15 cellular contexts compared by ENCODE assay signal in the genomic region with DNA sequence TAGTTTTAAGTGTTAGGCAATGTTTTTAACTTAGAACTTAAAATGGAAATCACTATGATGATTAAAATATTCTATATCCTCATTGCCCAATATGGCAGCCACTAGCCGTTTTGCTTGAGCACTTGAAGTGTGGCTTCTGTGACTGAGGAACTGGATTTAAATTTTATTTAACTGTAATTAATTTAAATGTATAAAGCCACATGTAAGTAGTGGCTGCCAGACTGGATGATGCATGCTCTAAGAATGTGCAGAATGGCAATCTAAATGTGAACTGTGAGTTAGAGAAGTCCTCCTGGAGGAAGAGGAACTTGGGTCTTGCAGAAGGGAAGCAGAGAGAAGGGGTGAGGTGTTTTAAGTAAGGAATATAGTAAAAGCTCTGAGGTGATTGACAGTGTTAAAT.
DNase-seq lines count a peak whose midpoint lies in the region; ATAC-seq and TF ChIP-seq lines count a peak whose summit lies in the region.
"Had no signal": no experiment of that assay in that cellular context is flagged by ENCODE, and none has a peak within 500 bp of the region (broad histone marks: within the 10 kb centered on the region; RNA-seq: fewer than 3 reads in every experiment).

No MANE protein-coding gene starts in this region.

- POLR2A ChIA-PET in PC-3 (lab: Charles Lee; ENCODE audit: unreplicated experiment) = no interaction called here

- H3K4me3 Mint-ChIP-seq in Calu3 (ENCODE audit: low read depth, unreplicated experiment) = no peak overlapping the region
- H3K4me3 Mint-ChIP-seq: natural killer cell treated with Interleukin-12 subunit alpha and Interleukin-12 subunit beta and Interleukin-15 and Interleukin-18, amount 100 ng/mL, for 72 hours; T-helper 1 cell treated with Interleukin-12 subunit alpha and Interleukin-12 subunit beta and Interleukin-4 antibody, amounts not matched to agents 30 μg/mL and 1 μg/mL, for 36 hours had no signal

- H3K9ac ChIP-seq in PC-3 (ENCODE audit: low read length) = no peak overlapping the region
- H3K9ac ChIP-seq in fibroblast of lung (ENCODE audit: insufficient read depth, low read length) = no peak overlapping the region

- no peaks in the 10 kb centered on the region for H3K27me3 ChIP-seq in PC-3 (ENCODE audit: low read length)
- H3K27me3 ChIP-seq in fibroblast of lung (ENCODE audit: control insufficient read depth, insufficient read depth, low read length) = no peaks in the 10 kb centered on the region
- H3K27me3 ChIP-seq: spleen, thyroid gland had no signal

- H4K20me1 ChIP-seq in PC-3 (ENCODE audit: low read length) (no peaks in the 10 kb centered on the region), fibroblast of lung (ENCODE audit: control insufficient read depth, extremely low read depth, insufficient read depth, low read length) (no peaks in the 10 kb centered on the region)

- no peaks in the 10 kb centered on the region for H3K9me2 ChIP-seq in PC-3 (replicated peaks; ENCODE audit: low read length)

- no peaks in the 10 kb centered on the region for H3F3A ChIP-seq in PC-3 (ENCODE audit: low read length, unreplicated experiment)

- CTCF ChIA-PET in PC-3 (lab: Charles Lee) = no interaction called here
- CTCF ChIA-PET in Calu3 (lab: Charles Lee) = interaction anchor here (0.6 kb wide), 1 partner anchor 73 kb away, joined by 3 read pairs; no protein-coding TSS in a partner anchor

- H3K36me3 Mint-ChIP-seq in Calu3 (ENCODE audit: insufficient read depth, unreplicated experiment) = no peaks in the 10 kb centered on the region
- H3K36me3 Mint-ChIP-seq: natural killer cell treated with Interleukin-12 subunit alpha and Interleukin-12 subunit beta and Interleukin-15 and Interleukin-18, amount 100 ng/mL, for 72 hours had no signal

- H3K27me3 Mint-ChIP-seq in Calu3 (ENCODE audit: unreplicated experiment) = no peaks in the 10 kb centered on the region
- H3K27me3 Mint-ChIP-seq: natural killer cell treated with Interleukin-12 subunit alpha and Interleukin-12 subunit beta and Interleukin-15 and Interleukin-18, amount 100 ng/mL, for 72 hours had no signal

- no peak for TF ChIP-seq CTCF in PC-3 (conservative IDR thresholded peaks at IDR 0.05; ENCODE audit: low read depth, low read length)
- no peak for TF ChIP-seq CTCF in fibroblast of lung (conservative IDR thresholded peaks at IDR 0.05 in 1 of 2, IDR thresholded peaks at IDR 0.05 in 1 of 2; ENCODE audit: low read depth in 1 of 2, low read length in 2 of 2)
- TF ChIP-seq CTCF in Calu3 (IDR thresholded peaks at IDR 0.05; ENCODE audit: unreplicated experiment) = no peak

- DNase-seq in HCEC 1CT (peak; percentile 67), PC-3 (peak; percentile 50), fibroblast of lung (ENCODE audit: low read depth in 2 of 2) (peak; percentile 74 to 87), skeletal muscle cell (ENCODE audit: low read depth) (peak; percentile 65), Calu3 (no peak), NCI-H774 (lab: John Stamatoyannopoulos, UW) (no peak)
- no peak for DNase-seq in NK-92 treated with Interleukin-12 subunit alpha and Interleukin-12 subunit beta, amount 100 ng/mL, for 24 hours (lab: John Stamatoyannopoulos, UW)
- DNase-seq: activated CD4-positive, alpha-beta T cell treated with anti-CD3 and anti-CD28 coated beads for 48 hours; NCI-H2081; spleen; thyroid gland had no signal

- intact Hi-C loops in PC-3 (cut with micrococcal nuclease) (loop anchor here (10.0 kb wide), 1 partner anchor 61 kb away; no protein-coding TSS in a partner anchor), Calu3 (cut with micrococcal nuclease; ENCODE audit: unreplicated experiment) (no loop called here)

- BruUV-seq in PC-3 (replicated peaks; lab: Mats Ljungman, UMichigan) (no TSS peak), Calu3 (replicated peaks; lab: Mats Ljungman, UMichigan) (no TSS peak)

- no peaks in the 10 kb centered on the region for H3K36me3 ChIP-seq in PC-3 (ENCODE audit: low read depth, low read length)
- no peaks in the 10 kb centered on the region for H3K36me3 ChIP-seq in fibroblast of lung (ENCODE audit: control insufficient read depth, insufficient read depth, low read length)
- H3K36me3 ChIP-seq: HAP-1, spleen, thyroid gland had no signal

- H3K27ac Mint-ChIP-seq in Calu3 (ENCODE audit: unreplicated experiment) = no peak overlapping the region
- H3K27ac Mint-ChIP-seq: natural killer cell treated with Interleukin-12 subunit alpha and Interleukin-12 subunit beta and Interleukin-15 and Interleukin-18, amount 100 ng/mL, for 72 hours; T-helper 1 cell treated with Interleukin-12 subunit alpha and Interleukin-12 subunit beta and Interleukin-4 antibody, amounts not matched to agents 30 μg/mL and 1 μg/mL, for 36 hours had no signal

- H3K9me3 Mint-ChIP-seq in Calu3 (ENCODE audit: low read depth, unreplicated experiment) = peaks cover 2% of the 10 kb centered on the region
- H3K9me3 Mint-ChIP-seq: T-helper 1 cell treated with Interleukin-12 subunit alpha and Interleukin-12 subunit beta and Interleukin-4 antibody, amounts not matched to agents 30 μg/mL and 1 μg/mL, for 36 hours had no signal

- peaks cover 10% of the 10 kb centered on the region for H3K4me1 ChIP-seq in PC-3 (ENCODE audit: insufficient read depth, low read length)
- no peaks in the 10 kb centered on the region for H3K4me1 ChIP-seq in fibroblast of lung (ENCODE audit: control insufficient read depth, extremely low read depth, insufficient read depth, low read length)
- H3K4me1 ChIP-seq: HAP-1, spleen, thyroid gland had no signal

- no peaks in the 10 kb centered on the region for H3K4me1 Mint-ChIP-seq in Calu3 (ENCODE audit: low read depth, unreplicated experiment)

- no peak overlapping the region for H3K4me3 ChIP-seq in PC-3 (ENCODE audit: low read length)
- H3K4me3 ChIP-seq in fibroblast of lung (replicated peaks in 1 of 4; ENCODE audit: control extremely low read depth in 1 of 4, insufficient read depth in 1 of 4, low read depth in 3 of 4, low read length in 4 of 4) = no peak overlapping the region
- H3K4me3 ChIP-seq in skeletal muscle cell (ENCODE audit: low read depth, low read length) = no peak overlapping the region
- H3K4me3 ChIP-seq: HAP-1, spleen, thyroid gland had no signal

- H3K4me2 ChIP-seq in PC-3 (ENCODE audit: low read length) = no peak overlapping the region
- H3K4me2 ChIP-seq in fibroblast of lung (ENCODE audit: extremely low read depth, insufficient read depth, low read length) = no peak overlapping the region

- no peak overlapping the region for H2AFZ ChIP-seq in PC-3 (ENCODE audit: low read length)
- no peak overlapping the region for H2AFZ ChIP-seq in fibroblast of lung (ENCODE audit: low read length)

- no peaks in the 10 kb centered on the region for H3K9me3 ChIP-seq in PC-3 (ENCODE audit: low read length)
- H3K9me3 ChIP-seq in fibroblast of lung (ENCODE audit: control insufficient read depth, insufficient read depth, low read depth, low read length) = no peaks in the 10 kb centered on the region
- H3K9me3 ChIP-seq: HAP-1, thyroid gland had no signal

- no peak for ATAC-seq in PC-3
- no peak for ATAC-seq in GM18870 (IDR thresholded peaks at IDR 0.05; ENCODE audit: unreplicated experiment)
- ATAC-seq: natural killer cell treated with Interleukin-12 subunit alpha and Interleukin-12 subunit beta and Interleukin-15 and Interleukin-18, amount 100 ng/mL, for 72 hours had no signal

- H3K79me2 ChIP-seq in PC-3 (ENCODE audit: low read length) (no peaks in the 10 kb centered on the region), fibroblast of lung (ENCODE audit: control insufficient read depth, insufficient read depth, low read length) (no peaks in the 10 kb centered on the region)

- H3K27ac ChIP-seq in PC-3 (ENCODE audit: low read length) (no peak overlapping the region), fibroblast of lung (ENCODE audit: insufficient read depth, low read length) (no peak overlapping the region)
- H3K27ac ChIP-seq: spleen, thyroid gland had no signal

Comparison
In these comparisons a context has a peak if more than half of its experiments do, and no peak if none do; other contexts are left out.
1. DNase-seq: peak in HCEC 1CT (single experiment), PC-3 (single experiment), fibroblast of lung (2 of 2) and skeletal muscle cell (single experiment); none in Calu3 (single experiment), NCI-H774 (single experiment) and NK-92 treated with Interleukin-12 subunit alpha and Interleukin-12 subunit beta, amount 100 ng/mL, for 24 hours (single experiment).